Comparison of ENCODE assay signal across 9 cellular contexts in the genomic region with DNA sequence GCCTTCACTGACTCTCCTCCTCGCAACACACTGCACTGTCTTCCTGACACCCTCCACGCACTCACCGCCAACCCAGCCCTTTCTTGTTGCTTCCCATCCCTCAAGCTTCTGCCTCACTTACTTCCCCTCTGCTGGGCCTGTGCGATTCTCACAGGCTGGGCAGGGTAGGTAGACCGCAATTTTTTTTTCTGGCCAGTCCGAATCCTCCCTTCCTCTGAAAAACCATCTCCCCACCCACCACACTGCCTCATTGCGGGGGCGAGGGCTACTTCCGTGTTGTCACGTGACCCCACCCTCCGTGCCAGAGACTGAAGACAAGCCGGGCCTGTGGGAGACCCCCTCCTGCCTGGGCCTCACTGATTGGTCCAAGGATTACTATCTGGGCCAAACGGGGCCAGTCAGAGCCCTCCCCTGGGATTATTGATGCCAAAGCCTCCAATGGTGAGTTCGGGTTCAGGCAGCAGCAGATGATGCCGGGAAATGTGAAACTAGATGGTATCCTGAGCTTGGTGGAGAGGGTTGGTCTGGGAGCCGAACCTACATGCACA.
A peak's percentile ranks its signal among the peaks of the same experiment; 100 is the strongest.
DNase-seq lines count a peak whose midpoint lies in the region; ATAC-seq and TF ChIP-seq lines count a peak whose summit lies in the region.
"Had no signal": no experiment of that assay in that cellular context is flagged by ENCODE, and none has a peak within 500 bp of the region (broad histone marks: within the 10 kb centered on the region; RNA-seq: fewer than 3 reads in every experiment).

No MANE protein-coding gene starts in this region.

- TF ChIP-seq POLR2A in prostate gland (IDR thresholded peaks at IDR 0.05): no peak

- 81% methylated on average over 16 of the region's 16 CpGs for WGBS in prostate gland

- H3K36me3 ChIP-seq in CD4-positive, CD25-positive, alpha-beta regulatory T cell (ENCODE audit: control insufficient read depth, insufficient read depth, low read length): peaks cover 29% of the 10 kb centered on the region
- no peaks in the 10 kb centered on the region for H3K36me3 ChIP-seq in prostate gland

- peak overlapping the region; percentile 87 for H3K27ac ChIP-seq in CD4-positive, CD25-positive, alpha-beta regulatory T cell (ENCODE audit: insufficient read depth, low read length, poor library complexity, severe bottlenecking)
- H3K27ac ChIP-seq in prostate gland: no peak overlapping the region

- peak overlapping the region; percentile 55 for H3K4me3 ChIP-seq in CD4-positive, CD25-positive, alpha-beta regulatory T cell (ENCODE audit: low read depth, low read length)
- H3K4me3 ChIP-seq in prostate gland: no peak overlapping the region
- H3K4me3 ChIP-seq: body of pancreas had no signal

- peak; percentile 49 to 87 (median 60) for DNase-seq in CD4-positive, CD25-positive, alpha-beta regulatory T cell
- DNase-seq in activated CD4-positive, alpha-beta T cell treated with anti-CD3 and anti-CD28 coated beads, Interleukin-2, amount 50 U/mL, for 48 hours: peak; percentile 87 to 93
- DNase-seq in cardiac septum (ENCODE audit: low spot score) (peak; percentile 81), GM03348 (ENCODE audit: low spot score) (no peak), prostate gland (ENCODE audit: low spot score) (no peak)
- peak; percentile 50 for DNase-seq in stimulated activated CD8-positive, alpha-beta memory T cell treated with anti-CD3 and anti-CD28 coated beads, Interleukin-15, amount 100 ng/mL, for 24 hours (ENCODE audit: low read depth)

- intact Hi-C loops in cardiac septum (cut with DNase I) (loop anchor here (5.0 kb wide), 1 partner anchor 42 kb away; no protein-coding TSS in a partner anchor), prostate gland (cut with DNase I) (no loop called here)

- H3K4me1 ChIP-seq in CD4-positive, CD25-positive, alpha-beta regulatory T cell (ENCODE audit: control insufficient read depth, insufficient read depth, low read length, poor library complexity, severe bottlenecking): peaks cover 76% of the 10 kb centered on the region
- peaks cover 7% of the 10 kb centered on the region for H3K4me1 ChIP-seq in prostate gland (replicated peaks)

- peaks cover 34% of the 10 kb centered on the region for H3K36me3 Mint-ChIP-seq in CD4-positive, CD25-positive, alpha-beta regulatory T cell

- peaks cover 0 to 2% (median 0%) of the 10 kb centered on the region in 7 donors for H3K9me3 Mint-ChIP-seq in CD4-positive, CD25-positive, alpha-beta regulatory T cell

- peak overlapping the region; percentile 12 to 97 (median 84) for H3K4me3 Mint-ChIP-seq in CD4-positive, CD25-positive, alpha-beta regulatory T cell

- H3K27me3 ChIP-seq in CD4-positive, CD25-positive, alpha-beta regulatory T cell (ENCODE audit: control insufficient read depth, insufficient read depth, low read length): no peaks in the 10 kb centered on the region
- no peaks in the 10 kb centered on the region for H3K27me3 ChIP-seq in prostate gland (replicated peaks; ENCODE audit: insufficient read depth)
- H3K27me3 ChIP-seq: body of pancreas had no signal

- H3K9me3 ChIP-seq in CD4-positive, CD25-positive, alpha-beta regulatory T cell (ENCODE audit: control insufficient read depth in 2 of 2, low read length in 2 of 2): no peaks in the 10 kb centered on the region
- no peaks in the 10 kb centered on the region for H3K9me3 ChIP-seq in prostate gland
- H3K9me3 ChIP-seq: body of pancreas had no signal

- peaks cover 7% of the 10 kb centered on the region for H3K27me3 Mint-ChIP-seq in CD4-positive, CD25-positive, alpha-beta regulatory T cell

- peak in 1 of 2 donors; percentile 15 for ATAC-seq in CD4-positive, CD25-positive, alpha-beta regulatory T cell (ENCODE audit: low read depth in 2 of 2)
- peak; percentile 48 for ATAC-seq in GM21381 (IDR thresholded peaks at IDR 0.05; ENCODE audit: unreplicated experiment)
- peak; percentile 58 for ATAC-seq in HG03571 (IDR thresholded peaks at IDR 0.05; ENCODE audit: unreplicated experiment)
- ATAC-seq: body of pancreas had no signal

- peak overlapping the region; percentile 93 to 100 (median 95) for H3K27ac Mint-ChIP-seq in CD4-positive, CD25-positive, alpha-beta regulatory T cell

- H3K4me1 Mint-ChIP-seq in CD4-positive, CD25-positive, alpha-beta regulatory T cell: peaks cover 31 to 89% (median 60%) of the 10 kb centered on the region in 4 donors

- no peak for TF ChIP-seq CTCF in prostate gland (IDR thresholded peaks at IDR 0.05)

Comparison
In these comparisons a context has a peak if more than half of its experiments do, and no peak if none do; other contexts are left out.
1. DNase-seq: peak in CD4-positive, CD25-positive, alpha-beta regulatory T cell (3 of 3), activated CD4-positive, alpha-beta T cell treated with anti-CD3 and anti-CD28 coated beads, Interleukin-2, amount 50 U/mL, for 48 hours (2 of 2), cardiac septum (single experiment) and stimulated activated CD8-positive, alpha-beta memory T cell treated with anti-CD3 and anti-CD28 coated beads, Interleukin-15, amount 100 ng/mL, for 24 hours (single experiment); none in GM03348 (single experiment) and prostate gland (single experiment).